16 cellular contexts compared by ENCODE assay signal in the genomic region with DNA sequence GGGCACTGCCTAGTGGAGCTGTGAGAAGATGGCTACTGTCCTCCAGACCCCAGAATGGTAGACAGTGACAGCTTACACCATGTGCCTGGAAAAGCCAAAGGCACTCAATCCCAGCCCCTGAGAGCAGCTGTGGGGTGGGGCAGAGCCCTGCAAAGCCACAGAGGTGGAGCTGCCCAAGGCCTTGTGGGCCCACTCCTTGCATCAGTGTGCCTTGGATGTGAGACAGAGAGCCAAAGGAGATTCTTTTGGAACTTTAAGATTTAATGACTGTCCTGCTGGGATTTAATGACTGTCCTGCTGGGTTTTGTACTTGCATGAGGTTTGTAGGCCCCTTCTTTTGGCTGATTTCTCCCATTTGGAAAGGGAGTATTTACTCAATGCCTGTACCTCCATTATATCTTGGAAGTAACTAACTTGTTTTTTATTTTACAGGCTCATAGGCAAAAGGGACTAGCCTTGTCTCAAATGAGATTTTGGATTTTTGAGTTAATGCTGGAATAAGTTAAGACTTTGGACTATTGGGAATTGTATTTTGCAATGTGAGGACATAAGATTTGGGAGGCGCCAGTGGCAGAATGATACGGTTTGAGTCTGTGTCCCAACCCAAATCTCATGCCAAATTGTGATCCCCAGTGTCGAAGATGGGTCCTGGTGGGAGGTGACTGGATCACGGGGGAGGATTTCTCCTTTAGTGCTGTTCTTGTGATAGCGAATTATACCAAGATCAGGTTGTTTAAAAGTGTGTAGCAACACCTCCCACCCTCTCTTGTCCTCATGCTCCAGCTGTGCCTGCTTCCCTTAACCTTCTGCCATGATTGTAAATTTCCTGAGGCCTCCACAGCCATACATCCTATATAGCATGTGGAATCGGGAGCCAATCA.
A peak's percentile ranks its signal among the peaks of the same experiment; 100 is the strongest.
DNase-seq lines count a peak whose midpoint lies in the region; ATAC-seq, FAIRE-seq and TF ChIP-seq lines count a peak whose summit lies in the region.
"Had no signal": no experiment of that assay in that cellular context is flagged by ENCODE, and none has a peak within 500 bp of the region (broad histone marks: within the 10 kb centered on the region; RNA-seq: fewer than 3 reads in every experiment).

No MANE protein-coding gene starts in this region.

- ATAC-seq in left ventricle myocardium superior: peak; percentile 38

- FAIRE-seq in GM19239 (lab: Jason Lieb, UNC): no peak

- WGBS in esophagus muscularis mucosa: 89% methylated on average over 6 of the region's 6 CpGs

- BruUV-seq in A673 (replicated peaks; lab: Mats Ljungman, UMichigan): no TSS peak

- H3K4me3 ChIP-seq in A673 (ENCODE audit: low read depth, low read length, poor library complexity, severe bottlenecking) (no peak overlapping the region), HEK293 (ENCODE audit: low read depth, low read length) (no peak overlapping the region), esophagus muscularis mucosa (no peak overlapping the region)
- H3K4me3 ChIP-seq: HAP-1 had no signal

- H3K9me3 ChIP-seq in A673 (ENCODE audit: low read depth, low read length, poor library complexity, severe bottlenecking) (no peaks in the 10 kb centered on the region), HEK293 (ENCODE audit: control insufficient read depth, insufficient read depth, low read depth, low read length) (no peaks in the 10 kb centered on the region), esophagus muscularis mucosa (no peaks in the 10 kb centered on the region)

- TF ChIP-seq CTCF in A673 (conservative IDR thresholded peaks at IDR 0.05; ENCODE audit: low read depth, low read length) (no peak), HEK293 (tag by site-specific recombination; IDR thresholded peaks at IDR 0.05) (no peak), esophagus muscularis mucosa (IDR thresholded peaks at IDR 0.05) (no peak)

- H3K36me3 ChIP-seq in A673 (ENCODE audit: insufficient read depth, low read length, poor library complexity, severe bottlenecking): no peaks in the 10 kb centered on the region
- no peaks in the 10 kb centered on the region for H3K36me3 ChIP-seq in HEK293 (ENCODE audit: control insufficient read depth in 2 of 2, insufficient read depth in 1 of 2, low read length in 2 of 2)
- no peaks in the 10 kb centered on the region for H3K36me3 ChIP-seq in esophagus muscularis mucosa
- H3K36me3 ChIP-seq: HAP-1 had no signal

- H3K4me1 ChIP-seq in A673 (ENCODE audit: insufficient read depth, low read length, poor library complexity, severe bottlenecking) (no peaks in the 10 kb centered on the region), HEK293 (ENCODE audit: control insufficient read depth, insufficient read depth, low read length) (no peaks in the 10 kb centered on the region), esophagus muscularis mucosa (peaks cover 7 to 36% (median 29%) of the 10 kb centered on the region in 4 donors)
- H3K4me1 ChIP-seq: HAP-1 had no signal

- intact Hi-C loops in A673 (cut with micrococcal nuclease; ENCODE audit: unreplicated experiment): no loop called here
- intact Hi-C loops in left ventricle myocardium superior (cut with micrococcal nuclease): no loop called here
- intact Hi-C loops in esophagus muscularis mucosa (cut with DNase I): no loop called here

- peak; percentile 29 for DNase-seq in A673 (ENCODE audit: low spot score)
- no peak for DNase-seq in left ventricle myocardium superior
- DNase-seq in putamen (ENCODE audit: low spot score): peak; percentile 45
- DNase-seq in GM19239 (ENCODE audit: insufficient read length, low spot score): no peak
- DNase-seq in stimulated activated CD8-positive, alpha-beta memory T cell treated with anti-CD3 and anti-CD28 coated beads, Interleukin-4, amount 100 ng/mL, for 48 hours: no peak
- DNase-seq in esophagus muscularis mucosa (ENCODE audit: extremely low spot score): no peak
- DNase-seq: ACHN, AML-193, COR-L47, EL, NCI-H1105 treated with DMSO at 0.1 percent for 48 hours, NCI-H187, NCI-H526 treated with DMSO at 0.1 percent for 48 hours, OCI-M1 had no signal

- CTCF ChIA-PET in A673 (lab: Charles Lee) (no interaction called here), HEK293 (lab: Yijun Ruan, JAX) (no interaction called here)

- no peak for TF ChIP-seq POLR2A in esophagus muscularis mucosa (IDR thresholded peaks at IDR 0.05; ENCODE audit: low read depth)

- no peak for TF ChIP-seq EP300 in esophagus muscularis mucosa (IDR thresholded peaks at IDR 0.05)

- H3K27me3 ChIP-seq in A673 (replicated peaks; ENCODE audit: insufficient read depth, low read depth, low read length, poor library complexity) (no peaks in the 10 kb centered on the region), esophagus muscularis mucosa (no peaks in the 10 kb centered on the region)

- POLR2A ChIA-PET in A673 (lab: Charles Lee; ENCODE audit: low non-redundant PET): no interaction called here
- POLR2A ChIA-PET in HEK293 (lab: Yijun Ruan, JAX): no interaction called here

- no peak overlapping the region for H3K27ac ChIP-seq in A673 (ENCODE audit: low read depth, low read length, poor library complexity, severe bottlenecking)
- H3K27ac ChIP-seq in HEK293 (ENCODE audit: extremely low read depth, low read depth, low read length): no peak overlapping the region
- H3K27ac ChIP-seq in esophagus muscularis mucosa (replicated peaks in 1 of 4): no peak overlapping the region

TF ChIP-seq in HEK293, 187 proteins besides CTCF, POLR2A, EP300 and RAD21:
- peak; percentile 77 for TF ChIP-seq ZIC2 (tag by site-specific recombination; IDR thresholded peaks at IDR 0.05)
- TF ChIP-seq ZNF341 (tag by site-specific recombination; IDR thresholded peaks at IDR 0.05; ENCODE audit: low read depth): peak; percentile 36
- TF ChIP-seq ZBTB8A (tag by site-specific recombination; IDR thresholded peaks at IDR 0.05): 0 out of 2 replicates have a peak, but pooled peaks have one; percentile 12
- peak; percentile 94 for TF ChIP-seq ZFP69B (tag by site-specific recombination; IDR thresholded peaks at IDR 0.05)
- TF ChIP-seq, protein P1, sequence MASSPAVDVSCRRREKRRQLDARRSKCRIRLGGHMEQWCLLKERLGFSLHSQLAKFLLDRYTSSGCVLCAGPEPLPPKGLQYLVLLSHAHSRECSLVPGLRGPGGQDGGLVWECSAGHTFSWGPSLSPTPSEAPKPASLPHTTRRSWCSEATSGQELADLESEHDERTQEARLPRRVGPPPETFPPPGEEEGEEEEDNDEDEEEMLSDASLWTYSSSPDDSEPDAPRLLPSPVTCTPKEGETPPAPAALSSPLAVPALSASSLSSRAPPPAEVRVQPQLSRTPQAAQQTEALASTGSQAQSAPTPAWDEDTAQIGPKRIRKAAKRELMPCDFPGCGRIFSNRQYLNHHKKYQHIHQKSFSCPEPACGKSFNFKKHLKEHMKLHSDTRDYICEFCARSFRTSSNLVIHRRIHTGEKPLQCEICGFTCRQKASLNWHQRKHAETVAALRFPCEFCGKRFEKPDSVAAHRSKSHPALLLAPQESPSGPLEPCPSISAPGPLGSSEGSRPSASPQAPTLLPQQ (tag by site-specific recombination; IDR thresholded peaks at IDR 0.05): peak; percentile 93
- TF ChIP-seq ZNF23 (tag by site-specific recombination; IDR thresholded peaks at IDR 0.05; ENCODE audit: borderline replicate concordance): no peak

Comparison
In these comparisons a context has a peak if more than half of its experiments do, and no peak if none do; other contexts are left out.
1. DNase-seq: peak in A673 (single experiment) and putamen (single experiment); none in left ventricle myocardium superior (single experiment), GM19239 (single experiment), stimulated activated CD8-positive, alpha-beta memory T cell treated with anti-CD3 and anti-CD28 coated beads, Interleukin-4, amount 100 ng/mL, for 48 hours (single experiment) and esophagus muscularis mucosa (single experiment).